Comparison of ENCODE assay signal across 1 cellular context in the genomic region with DNA sequence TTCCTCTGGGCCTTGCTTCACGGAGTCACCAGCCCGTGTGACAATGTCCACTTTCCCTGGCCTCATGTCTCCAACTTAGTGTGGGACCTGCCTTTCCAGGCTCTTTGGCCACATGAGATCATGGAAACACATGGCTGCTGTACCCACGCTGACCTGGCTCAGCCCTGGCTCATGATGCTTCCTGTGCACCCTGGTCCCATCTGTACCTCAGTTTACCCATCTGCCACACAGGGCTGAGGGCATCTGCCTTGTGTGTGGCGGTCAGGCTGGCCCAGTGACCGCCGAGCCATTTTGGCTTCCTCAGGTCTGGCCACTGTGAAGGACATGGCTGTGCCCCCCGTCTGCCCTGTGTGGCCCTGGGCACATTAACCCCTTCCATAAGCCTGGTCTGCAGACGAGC.
TF ChIP-seq lines count a peak whose summit lies in the region.

No MANE protein-coding gene starts in this region.

TF ChIP-seq in H1, 55 proteins besides CTCF, POLR2A, EP300 and RAD21:
- TF ChIP-seq, protein P1, sequence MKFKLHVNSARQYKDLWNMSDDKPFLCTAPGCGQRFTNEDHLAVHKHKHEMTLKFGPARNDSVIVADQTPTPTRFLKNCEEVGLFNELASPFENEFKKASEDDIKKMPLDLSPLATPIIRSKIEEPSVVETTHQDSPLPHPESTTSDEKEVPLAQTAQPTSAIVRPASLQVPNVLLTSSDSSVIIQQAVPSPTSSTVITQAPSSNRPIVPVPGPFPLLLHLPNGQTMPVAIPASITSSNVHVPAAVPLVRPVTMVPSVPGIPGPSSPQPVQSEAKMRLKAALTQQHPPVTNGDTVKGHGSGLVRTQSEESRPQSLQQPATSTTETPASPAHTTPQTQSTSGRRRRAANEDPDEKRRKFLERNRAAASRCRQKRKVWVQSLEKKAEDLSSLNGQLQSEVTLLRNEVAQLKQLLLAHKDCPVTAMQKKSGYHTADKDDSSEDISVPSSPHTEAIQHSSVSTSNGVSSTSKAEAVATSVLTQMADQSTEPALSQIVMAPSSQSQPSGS (IDR thresholded peaks at IDR 0.05; ENCODE audit: low read length), result no peak
- TF ChIP-seq NANOG (IDR thresholded peaks at IDR 0.05; ENCODE audit: insufficient read depth, low read depth, low read length, poor library complexity, severe bottlenecking) (no peak), TCF12 (IDR thresholded peaks at IDR 0.05; ENCODE audit: low read depth, low read length) (no peak), SRF (IDR thresholded peaks at IDR 0.05; ENCODE audit: low read depth, low read length) (no peak), SP4 (IDR thresholded peaks at IDR 0.05; ENCODE audit: low read length) (no peak), CBX8 (IDR thresholded peaks at IDR 0.05; ENCODE audit: borderline replicate concordance, low read depth, low read length) (no peak), RBBP5 (IDR thresholded peaks at IDR 0.05; ENCODE audit: borderline replicate concordance, low read depth, low read length) (no peak), TAF7 (optimal IDR thresholded peaks at IDR 0.05; ENCODE audit: borderline replicate concordance, low read depth, low read length) (no peak), NRF1 (IDR thresholded peaks at IDR 0.05; ENCODE audit: low read depth, low read length) (no peak)
